In genomic region chr13:54033323-54033861, GRCh38 we compare ENCODE assay signal across 26 cellular contexts.
DNase-seq lines count a peak whose midpoint lies in the region; ATAC-seq, FAIRE-seq and TF ChIP-seq lines count a peak whose summit lies in the region.
"Had no signal": no experiment of that assay in that cellular context is flagged by ENCODE, and none has a peak within 500 bp of the region (broad histone marks: within the 10 kb centered on the region; RNA-seq: fewer than 3 reads in every experiment).

No MANE protein-coding gene starts in this region.

- POLR2A ChIA-PET in H1 (lab: Charles Lee; ENCODE audit: partially characterized antibody): no interaction called here

- H3K23ac ChIP-seq in H1 (ENCODE audit: insufficient read length): no peak overlapping the region

- no peak overlapping the region for H3K27ac Mint-ChIP-seq in GM23338
- H3K27ac Mint-ChIP-seq: B cell; CD4-positive, CD25-positive, alpha-beta regulatory T cell; CD8-positive, alpha-beta T cell; H9; HFFc6 had no signal

- intact Hi-C loops in prostate gland (cut with DNase I): no loop called here
- intact Hi-C loops in left ventricle myocardium inferior (cut with micrococcal nuclease): no loop called here

- H2BK15ac ChIP-seq in H1 (ENCODE audit: low read length): no peak overlapping the region

- H3K14ac ChIP-seq in H1 (ENCODE audit: insufficient read length): no peak overlapping the region

- H3F3A ChIP-seq in GM23338 (replicated peaks; ENCODE audit: low read depth): no peaks in the 10 kb centered on the region

- H3K27ac ChIP-seq in GM23338 (ENCODE audit: low read depth) (no peak overlapping the region), H1 (ENCODE audit: low read depth, low read length) (no peak overlapping the region), prostate gland (no peak overlapping the region), left ventricle myocardium inferior (replicated peaks) (no peak overlapping the region)
- H3K27ac ChIP-seq: 22Rv1, BLaER1, C4-2B had no signal

- TF ChIP-seq POLR2A in H1 (IDR thresholded peaks at IDR 0.05; ENCODE audit: control extremely low read depth in 1 of 2, low read depth in 2 of 2, low read length in 2 of 2): no peak
- no peak for TF ChIP-seq POLR2A in prostate gland (IDR thresholded peaks at IDR 0.05)

- TF ChIP-seq RAD21 in H1 (IDR thresholded peaks at IDR 0.05 in 1 of 2, conservative IDR thresholded peaks at IDR 0.05 in 1 of 2; ENCODE audit: low read depth in 2 of 2, low read length in 2 of 2): no peak

- H3K36me3 ChIP-seq in GM23338 (ENCODE audit: insufficient read depth): no peaks in the 10 kb centered on the region
- H3K36me3 ChIP-seq in H1 (ENCODE audit: control insufficient read depth in 2 of 4, insufficient read depth in 4 of 4, low read length in 3 of 4): no peaks in the 10 kb centered on the region
- H3K36me3 ChIP-seq in prostate gland: no peaks in the 10 kb centered on the region
- no peaks in the 10 kb centered on the region for H3K36me3 ChIP-seq in left ventricle myocardium inferior
- H3K36me3 ChIP-seq: BLaER1 had no signal

- H4K91ac ChIP-seq in H1 (replicated peaks; ENCODE audit: insufficient read length, low read length): no peak overlapping the region

- no peaks in the 10 kb centered on the region for H3K79me1 ChIP-seq in H1 (ENCODE audit: low read depth, low read length)

- CTCF ChIA-PET in H1 (lab: Charles Lee; ENCODE audit: partially characterized antibody): no interaction called here

- no peak for ATAC-seq in GM23338
- ATAC-seq: CD8-positive, alpha-beta T cell; GM12878; HCT116 had no signal

- H2BK5ac ChIP-seq in H1 (ENCODE audit: low read depth, low read length): no peak overlapping the region

- H4K20me1 ChIP-seq in GM23338 (replicated peaks; ENCODE audit: insufficient read depth): no peaks in the 10 kb centered on the region
- no peaks in the 10 kb centered on the region for H4K20me1 ChIP-seq in H1 (replicated peaks in 1 of 2; ENCODE audit: control insufficient read depth in 1 of 2, insufficient read depth in 2 of 2, low read length in 2 of 2)
- H4K20me1 ChIP-seq: BLaER1 had no signal

- peaks cover 7% of the 10 kb centered on the region; the same call in 2 of the 3 replicates for H3K4me1 Mint-ChIP-seq in GM23338
- H3K4me1 Mint-ChIP-seq: B cell; CD4-positive, CD25-positive, alpha-beta regulatory T cell had no signal

- H2AK5ac ChIP-seq in H1 (ENCODE audit: low read depth, low read length): no peak overlapping the region

- H2BK20ac ChIP-seq in H1 (ENCODE audit: low read length): no peak overlapping the region

- TF ChIP-seq CTCF in GM23338 (conservative IDR thresholded peaks at IDR 0.05; ENCODE audit: low read depth in 2 of 2): no peak
- no peak for TF ChIP-seq CTCF in H1 (IDR thresholded peaks at IDR 0.05; ENCODE audit: control extremely low read depth in 1 of 3, insufficient read depth in 1 of 3, low read depth in 1 of 3, low read length in 3 of 3)
- TF ChIP-seq CTCF in prostate gland (IDR thresholded peaks at IDR 0.05): no peak
- no peak for TF ChIP-seq CTCF in left ventricle myocardium inferior (IDR thresholded peaks at IDR 0.05; ENCODE audit: borderline replicate concordance)

- no peak for TF ChIP-seq EP300 in H1 (IDR thresholded peaks at IDR 0.05; ENCODE audit: borderline replicate concordance in 1 of 2, low read depth in 2 of 2, low read length in 2 of 2)

- no peak overlapping the region for H2AFZ ChIP-seq in GM23338
- no peak overlapping the region for H2AFZ ChIP-seq in H1 (ENCODE audit: low read length)

- no peak overlapping the region for H4K8ac ChIP-seq in H1 (ENCODE audit: extremely low read depth, insufficient read depth, low read length)

- no peak overlapping the region for H3K4ac ChIP-seq in H1 (replicated peaks; ENCODE audit: insufficient read length, low read depth, low read length)

- no peaks in the 10 kb centered on the region for H3K79me2 ChIP-seq in GM23338 (replicated peaks; ENCODE audit: insufficient read depth)
- no peaks in the 10 kb centered on the region for H3K79me2 ChIP-seq in H1 (ENCODE audit: control insufficient read depth in 1 of 2, insufficient read depth in 2 of 2, low read length in 2 of 2)

- peaks cover 25% of the 10 kb centered on the region; the same call in 2 of the 3 replicates for H3K36me3 Mint-ChIP-seq in GM23338 (ENCODE audit: low read depth)
- H3K36me3 Mint-ChIP-seq: CD4-positive, CD25-positive, alpha-beta regulatory T cell; CD8-positive, alpha-beta T cell had no signal

- WGBS in H1 (ENCODE audit: extremely low coverage in 1 of 2, insufficient coverage in 1 of 2, insufficient read length in 1 of 2, insufficient replicate concordance in 2 of 2, low coverage in 1 of 2, low lambda C conversion rate in 2 of 2, missing lambda C conversion rate in 1 of 2), 2 experiments: 94% methylated on average over 6 of the region's 6 CpGs; no CpG with 5 or more reads in 1 of the 2 experiments
- WGBS in prostate gland: 95% methylated on average over 6 of the region's 6 CpGs

- H3K9me3 ChIP-seq in H1 (ENCODE audit: insufficient read depth in 2 of 2, low read depth in 1 of 2, low read length in 1 of 2) (peaks cover 11 to 20% of the 10 kb centered on the region in 2 experiments), iPS-18c (ENCODE audit: control insufficient read depth, insufficient read depth, low read length) (no peaks in the 10 kb centered on the region), prostate gland (no peaks in the 10 kb centered on the region), left ventricle myocardium inferior (replicated peaks) (peaks cover 27% of the 10 kb centered on the region)

- no peak overlapping the region for H3K4me2 ChIP-seq in GM23338
- no peak overlapping the region for H3K4me2 ChIP-seq in H1 (ENCODE audit: insufficient read depth in 1 of 2, low read depth in 2 of 2, low read length in 2 of 2)
- H3K4me2 ChIP-seq: BLaER1 had no signal

- H3K23me2 ChIP-seq in H1 (ENCODE audit: low read depth, low read length): no peaks in the 10 kb centered on the region

- H3K27me3 Mint-ChIP-seq in GM23338 (ENCODE audit: insufficient read depth, low read depth, poor library complexity): no peaks in the 10 kb centered on the region
- H3K27me3 Mint-ChIP-seq: B cell; CD4-positive, CD25-positive, alpha-beta regulatory T cell had no signal

- no peak overlapping the region for H3K56ac ChIP-seq in H1 (replicated peaks; ENCODE audit: insufficient read length, low read depth, low read length)

- H3K9ac ChIP-seq in H1 (replicated peaks in 1 of 4; ENCODE audit: extremely low read depth in 1 of 4, low read depth in 3 of 4, low read length in 3 of 4): no peak overlapping the region
- H3K9ac ChIP-seq: BLaER1 had no signal

- H2BK12ac ChIP-seq in H1 (ENCODE audit: low read depth, low read length): no peak overlapping the region

- H3K9me2 ChIP-seq in GM23338 (ENCODE audit: insufficient read depth): no peaks in the 10 kb centered on the region

- no peak for FAIRE-seq in H1 (lab: Jason Lieb, UNC)
- FAIRE-seq: A204.1, D721Med, GM12878, GM19239 had no signal

- H3K4me3 ChIP-seq in GM23338 (no peak overlapping the region), H1 (ENCODE audit: extremely low read depth in 1 of 4, insufficient read depth in 2 of 4, low read depth in 3 of 4, low read length in 4 of 4) (no peak overlapping the region), iPS-18c (ENCODE audit: insufficient read depth, low read depth, low read length) (peak overlapping the region; percentile 17; the same call in 1 of the 2 replicates), prostate gland (no peak overlapping the region), left ventricle myocardium inferior (no peak overlapping the region)
- H3K4me3 ChIP-seq: BLaER1, GM12878 had no signal

- peaks cover 7% of the 10 kb centered on the region; the same call in 1 of the 2 replicates for H3K4me1 ChIP-seq in GM23338 (ENCODE audit: insufficient read depth)
- H3K4me1 ChIP-seq in H1 (replicated peaks in 1 of 4; ENCODE audit: control insufficient read depth in 3 of 4, insufficient read depth in 4 of 4, low read length in 3 of 4): peaks cover 0 to 4% (median 0%) of the 10 kb centered on the region in 4 experiments; a peak in 1 of 7 replicates
- H3K4me1 ChIP-seq in prostate gland (replicated peaks): no peaks in the 10 kb centered on the region
- H3K4me1 ChIP-seq in left ventricle myocardium inferior: no peaks in the 10 kb centered on the region

- H4K5ac ChIP-seq in H1 (ENCODE audit: insufficient read length, low read depth, low read length): no peak overlapping the region

- DNase-seq in GM23338 (ENCODE audit: low spot score) (peak; percentile 24), H1 (ENCODE audit: low read depth in 1 of 2, low spot score in 2 of 2) (no peak), mesenteric fat pad (ENCODE audit: low spot score) (peak; percentile 62), prostate gland (ENCODE audit: low spot score) (no peak), left ventricle myocardium inferior (no peak), H4 (ENCODE audit: low spot score) (no peak), glomerular visceral epithelial cell (ENCODE audit: extremely low spot score) (no peak)
- DNase-seq: CD4-positive, CD25-positive, alpha-beta regulatory T cell; CD8-positive, alpha-beta T cell; DMS 273 treated with DMSO at 0.1 percent for 48 hours; DMS79; EL; GDM1; GOT3; H9; HFFc6 had no signal

- no peak overlapping the region for H3K4me3 Mint-ChIP-seq in GM23338
- H3K4me3 Mint-ChIP-seq: B cell; CD4-positive, CD25-positive, alpha-beta regulatory T cell; CD8-positive, alpha-beta T cell; H9; HFFc6 had no signal

- H3K27me3 ChIP-seq in GM23338 (ENCODE audit: insufficient read depth): no peaks in the 10 kb centered on the region
- no peaks in the 10 kb centered on the region for H3K27me3 ChIP-seq in H1 (replicated peaks in 1 of 4; ENCODE audit: control insufficient read depth in 3 of 4, extremely low read depth in 1 of 4, insufficient read depth in 3 of 4, low read length in 3 of 4)
- no peaks in the 10 kb centered on the region for H3K27me3 ChIP-seq in prostate gland (replicated peaks; ENCODE audit: insufficient read depth)
- H3K27me3 ChIP-seq in left ventricle myocardium inferior (ENCODE audit: low read depth): no peaks in the 10 kb centered on the region
- H3K27me3 ChIP-seq: BLaER1 had no signal

- no peak overlapping the region for H2BK120ac ChIP-seq in H1 (replicated peaks; ENCODE audit: low read depth, low read length)

- H3K9me3 Mint-ChIP-seq in GM23338: peaks cover 27% of the 10 kb centered on the region

- no peak overlapping the region for H3K18ac ChIP-seq in H1 (ENCODE audit: extremely low read depth, low read length)

TF ChIP-seq in GM23338, 12 proteins besides CTCF, POLR2A, EP300 and RAD21 (continues in another document):
- TF ChIP-seq STAT1 (IDR thresholded peaks at IDR 0.05; ENCODE audit: unreplicated experiment): no peak
- no peak for TF ChIP-seq JUNB (IDR thresholded peaks at IDR 0.05; ENCODE audit: unreplicated experiment)

TF ChIP-seq in H1, 55 proteins besides CTCF, POLR2A, EP300 and RAD21:
- TF ChIP-seq ASH2L (IDR thresholded peaks at IDR 0.05; ENCODE audit: low read length): no peak
- no peak for TF ChIP-seq EZH2 (IDR thresholded peaks at IDR 0.05; ENCODE audit: low read depth, low read length, severe bottlenecking)
- TF ChIP-seq CBX5 (IDR thresholded peaks at IDR 0.05; ENCODE audit: low read depth, low read length): peak; percentile 59; the same call in 1 of the 2 replicates
- no peak for TF ChIP-seq HDAC6 (IDR thresholded peaks at IDR 0.05; ENCODE audit: low read depth, low read length)
- no peak for TF ChIP-seq PHF8 (conservative IDR thresholded peaks at IDR 0.05; ENCODE audit: low read depth, low read length)
- no peak for TF ChIP-seq JUN (IDR thresholded peaks at IDR 0.05; ENCODE audit: low read depth, low read length)
TF ChIP-seq in H1: peak in this region for 1.

Comparison
In these comparisons a context has a peak if more than half of its experiments do, and no peak if none do; other contexts are left out.
1. DNase-seq: peak in GM23338 (single experiment) and mesenteric fat pad (single experiment); none in H1 (0 of 2), prostate gland (single experiment), left ventricle myocardium inferior (single experiment), H4 (single experiment) and glomerular visceral epithelial cell (single experiment).